In genomic region chr20:23245553-23246128, GRCh38 we compare ENCODE assay signal across 8 cellular contexts.
DNase-seq lines count a peak whose midpoint lies in the region; ATAC-seq, FAIRE-seq and TF ChIP-seq lines count a peak whose summit lies in the region.

No MANE protein-coding gene starts in this region.

- H3K36me3 ChIP-seq in K562 (ENCODE audit: control insufficient read depth, insufficient read depth, low read length), result no peaks in the 10 kb centered on the region
- H3K36me3 ChIP-seq in keratinocyte (ENCODE audit: control insufficient read depth in 2 of 2, extremely low read depth in 1 of 2, insufficient read depth in 2 of 2, low read length in 2 of 2), result no peaks in the 10 kb centered on the region
- no peaks in the 10 kb centered on the region for H3K36me3 ChIP-seq in tibial artery

- WGBS in A549 (ENCODE audit: missing lambda C conversion rate), result 35% methylated on average over 9 of the region's 9 CpGs
- WGBS in K562 (ENCODE audit: insufficient coverage, low coverage, missing lambda C conversion rate), result 20% methylated on average over 4 of the region's 9 CpGs

- dilution Hi-C loops in keratinocyte (cut with MboI; ENCODE audit: extremely low pct_ligation_motif_present, low sequenced_read_pairs), result no loop called here

- peaks cover 8 to 10% of the 10 kb centered on the region in 2 experiments; a peak in 3 of 5 replicates for H3K27me3 ChIP-seq in K562 (ENCODE audit: control insufficient read depth in 2 of 2, insufficient read depth in 2 of 2, low read length in 2 of 2)
- peaks cover 5% of the 10 kb centered on the region for H3K27me3 ChIP-seq in keratinocyte (ENCODE audit: control insufficient read depth, extremely low read depth, insufficient read depth, low read length)
- no peaks in the 10 kb centered on the region for H3K27me3 ChIP-seq in tibial artery

- peak; percentile 71 for TF ChIP-seq CTCF in A549 (IDR thresholded peaks at IDR 0.05)
- peak; percentile 68 to 73 (median 73) for TF ChIP-seq CTCF in K562 (IDR thresholded peaks at IDR 0.05 in 2 of 3, conservative IDR thresholded peaks at IDR 0.05 in 1 of 3; ENCODE audit: insufficient read depth in 2 of 3, low read depth in 1 of 3, low read length in 3 of 3)
- peak; percentile 67 to 86 (median 85) for TF ChIP-seq CTCF in keratinocyte (optimal IDR thresholded peaks at IDR 0.05 in 1 of 3, IDR thresholded peaks at IDR 0.05 in 1 of 3, conservative IDR thresholded peaks at IDR 0.05 in 1 of 3; ENCODE audit: extremely low read depth in 1 of 3, insufficient read depth in 2 of 3, low read length in 3 of 3)
- peak; percentile 24 to 39 for TF ChIP-seq CTCF in tibial artery (IDR thresholded peaks at IDR 0.05)

- DNase-seq in A549 (ENCODE audit: low read depth in 1 of 2, low spot score in 1 of 2) (peak; percentile 65 to 75), NCI-H526 treated with DMSO at 0.1 percent for 48 hours (lab: John Stamatoyannopoulos, UW) (peak; percentile 12), K562 (ENCODE audit: extremely low read depth in 1 of 4, low spot score in 3 of 4) (peak; percentile 49 to 71 (median 58)), keratinocyte (ENCODE audit: low read depth, low spot score) (no peak), tibial artery (peak; percentile 58 to 77), cortex of kidney (lab: John Stamatoyannopoulos, UW) (no peak)

- BruUV-seq in K562 (replicated peaks; lab: Mats Ljungman, UMichigan), result no TSS peak

- H3K27ac ChIP-seq in A549, result peak overlapping the region in 1 of 2 experiments; percentile 34; a peak in 1 of 6 replicates
- no peak overlapping the region for H3K27ac ChIP-seq in K562 (ENCODE audit: extremely low read depth, low read depth, low read length)
- no peak overlapping the region for H3K27ac ChIP-seq in keratinocyte (ENCODE audit: control insufficient read depth, insufficient read depth, low read length)
- H3K27ac ChIP-seq in tibial artery, result no peak overlapping the region

- TF ChIP-seq RAD21 in A549 (conservative IDR thresholded peaks at IDR 0.05 in 1 of 2, IDR thresholded peaks at IDR 0.05 in 1 of 2), result peak; percentile 63 to 64
- TF ChIP-seq RAD21 in K562 (CRISPR knock-in tag; conservative IDR thresholded peaks at IDR 0.05 in 1 of 2, IDR thresholded peaks at IDR 0.05 in 1 of 2), result peak; percentile 41 to 68; a peak in 3 of 4 replicates

- H3K9ac ChIP-seq in K562 (ENCODE audit: insufficient read depth in 1 of 2, low read depth in 2 of 2, low read length in 2 of 2) (no peak overlapping the region), keratinocyte (ENCODE audit: control insufficient read depth, extremely low read depth, insufficient read depth, low read length) (no peak overlapping the region)

- no peaks in the 10 kb centered on the region for H4K20me1 ChIP-seq in K562 (replicated peaks; ENCODE audit: control insufficient read depth, insufficient read depth, low read length)
- no peaks in the 10 kb centered on the region for H4K20me1 ChIP-seq in keratinocyte (ENCODE audit: control insufficient read depth, extremely low read depth, insufficient read depth, low read length)

- H3K4me1 ChIP-seq in A549, result no peaks in the 10 kb centered on the region
- H3K4me1 ChIP-seq in K562 (replicated peaks in 1 of 2; ENCODE audit: control insufficient read depth in 2 of 2, insufficient read depth in 2 of 2, low read length in 2 of 2), result peaks cover 0 to 5% of the 10 kb centered on the region in 2 experiments; a peak in 3 of 5 replicates
- H3K4me1 ChIP-seq in keratinocyte (ENCODE audit: control insufficient read depth, extremely low read depth, insufficient read depth, low read length), result no peaks in the 10 kb centered on the region
- peaks cover 0 to 19% (median 2%) of the 10 kb centered on the region in 4 donors for H3K4me1 ChIP-seq in tibial artery

- TF ChIP-seq EP300 in A549 (IDR thresholded peaks at IDR 0.05), result no peak
- TF ChIP-seq EP300 in K562 (IDR thresholded peaks at IDR 0.05; ENCODE audit: low read length), result no peak

- H3K9me1 ChIP-seq in K562 (ENCODE audit: control insufficient read depth, insufficient read depth, low read length) (no peaks in the 10 kb centered on the region), keratinocyte (ENCODE audit: control insufficient read depth, extremely low read depth, insufficient read depth, low read length) (no peaks in the 10 kb centered on the region)

- no peak for FAIRE-seq in A549 (lab: Jason Lieb, UNC)
- FAIRE-seq in K562 (lab: Jason Lieb, UNC), result peak; percentile 85
- FAIRE-seq in keratinocyte (lab: Jason Lieb, UNC), result no peak

- TF ChIP-seq POLR2A in A549 (IDR thresholded peaks at IDR 0.05; ENCODE audit: low read length), result no peak
- TF ChIP-seq POLR2A in K562 (conservative IDR thresholded peaks at IDR 0.05), result no peak

- intact Hi-C loops in K562 (cut with micrococcal nuclease), result no loop called here
- intact Hi-C loops in tibial artery (cut with DNase I; ENCODE audit: low total_unique reads), result no loop called here

- H2AFZ ChIP-seq in K562 (ENCODE audit: low read depth, low read length) (peak overlapping the region; percentile 22; the same call in 1 of the 2 replicates), keratinocyte (ENCODE audit: control insufficient read depth, low read length) (no peak overlapping the region)

- H3K4me2 ChIP-seq in A549 (no peak overlapping the region), K562 (ENCODE audit: insufficient read depth, low read length) (no peak overlapping the region), keratinocyte (ENCODE audit: control insufficient read depth, extremely low read depth, insufficient read depth, low read depth, low read length) (no peak overlapping the region)

- H3K4me3 ChIP-seq in A549 (no peak overlapping the region), K562 (no peak overlapping the region), keratinocyte (ENCODE audit: control insufficient read depth in 2 of 3, extremely low read depth in 1 of 3, insufficient read depth in 2 of 3, low read depth in 1 of 3, low read length in 3 of 3) (no peak overlapping the region), tibial artery (no peak overlapping the region)

- H3K79me2 ChIP-seq in K562 (ENCODE audit: control insufficient read depth, insufficient read depth, low read length) (no peaks in the 10 kb centered on the region), keratinocyte (ENCODE audit: control insufficient read depth, insufficient read depth, low read length) (no peaks in the 10 kb centered on the region)

- POLR2A ChIA-PET in A549 (lab: Yijun Ruan, JAX) (no interaction called here), K562 (lab: Yijun Ruan, JAX) (no interaction called here)

- in situ Hi-C loops in K562 (cut with MboI), result no loop called here

- peak; percentile 93 to 98 for ATAC-seq in A549
- peak; percentile 92 for ATAC-seq in GM18498 (IDR thresholded peaks at IDR 0.05; ENCODE audit: unreplicated experiment)
- peak; percentile 92 for ATAC-seq in HG02678 (IDR thresholded peaks at IDR 0.05; ENCODE audit: unreplicated experiment)
- peak; percentile 98 for ATAC-seq in K562

- H3K9me3 ChIP-seq in A549 (no peaks in the 10 kb centered on the region), K562 (replicated peaks; ENCODE audit: control insufficient read depth, insufficient read depth, low read depth, low read length) (no peaks in the 10 kb centered on the region), keratinocyte (ENCODE audit: control insufficient read depth, low read depth, low read length) (no peaks in the 10 kb centered on the region), tibial artery (no peaks in the 10 kb centered on the region)

- CTCF ChIA-PET in A549 (lab: Yijun Ruan, JAX), result interaction anchor here (0.7 to 4.5 kb wide), 43 partner anchors 8 to 659 kb away, joined by 3 to 30 read pairs (median 4); no protein-coding TSS in a partner anchor
- CTCF ChIA-PET in K562 (lab: Yijun Ruan, JAX; ENCODE audit: low intra/inter-chr PET ratio), result interaction anchor here (0.7 to 1.4 kb wide), 2 partner anchors 430 to 554 kb away, joined by 4 read pairs; no protein-coding TSS in a partner anchor

TF ChIP-seq in A549, 52 proteins besides CTCF, POLR2A, EP300 and RAD21:
- TF ChIP-seq CHD2 (IDR thresholded peaks at IDR 0.05; ENCODE audit: low read length, partially characterized antibody) (no peak), SMC3 (IDR thresholded peaks at IDR 0.05) (peak; percentile 74)

TF ChIP-seq in K562, 482 proteins besides CTCF, POLR2A, EP300 and RAD21 (continues in another document):
- 0 out of 4 replicates have a peak, but pooled peaks of 1 of the 2 experiments have one; percentile 20 for TF ChIP-seq TRIM24 (IDR thresholded peaks at IDR 0.05)
- TF ChIP-seq CC2D1A (IDR thresholded peaks at IDR 0.05), result peak; percentile 15; the same call in 1 of the 2 replicates
- peak; percentile 92 for TF ChIP-seq HDGF (IDR thresholded peaks at IDR 0.05)
- TF ChIP-seq ELF4 (CRISPR knock-in tag; IDR thresholded peaks at IDR 0.05), result peak; percentile 59
- TF ChIP-seq, protein P1, sequence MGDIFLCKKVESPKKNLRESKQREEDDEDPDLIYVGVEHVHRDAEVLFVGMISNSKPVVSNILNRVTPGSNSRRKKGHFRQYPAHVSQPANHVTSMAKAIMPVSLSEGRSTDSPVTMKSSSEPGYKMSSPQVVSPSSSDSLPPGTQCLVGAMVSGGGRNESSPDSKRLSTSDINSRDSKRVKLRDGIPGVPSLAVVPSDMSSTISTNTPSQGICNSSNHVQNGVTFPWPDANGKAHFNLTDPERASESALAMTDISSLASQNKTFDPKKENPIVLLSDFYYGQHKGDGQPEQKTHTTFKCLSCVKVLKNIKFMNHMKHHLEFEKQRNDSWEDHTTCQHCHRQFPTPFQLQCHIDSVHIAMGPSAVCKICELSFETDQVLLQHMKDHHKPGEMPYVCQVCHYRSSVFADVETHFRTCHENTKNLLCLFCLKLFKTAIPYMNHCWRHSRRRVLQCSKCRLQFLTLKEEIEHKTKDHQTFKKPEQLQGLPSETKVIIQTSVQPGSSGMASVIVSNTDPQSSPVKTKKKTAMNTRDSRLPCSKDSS (IDR thresholded peaks at IDR 0.05; ENCODE audit: low read depth, partially characterized antibody), result peak; percentile 30
- no peak for TF ChIP-seq PHF21A (IDR thresholded peaks at IDR 0.05; ENCODE audit: borderline replicate concordance, low read depth)
- TF ChIP-seq TCFL5 (CRISPR knock-in tag; conservative IDR thresholded peaks at IDR 0.05), result no peak
- TF ChIP-seq RNF2 (IDR thresholded peaks at IDR 0.05), result no peak
- TF ChIP-seq ARNT (IDR thresholded peaks at IDR 0.05), result peak in 1 of 2 experiments; percentile 49; a peak in 1 of 4 replicates
- TF ChIP-seq MCM3 (IDR thresholded peaks at IDR 0.05), result no peak
- TF ChIP-seq SMARCA5 (IDR thresholded peaks at IDR 0.05), result 0 out of 2 replicates have a peak, but pooled peaks have one; percentile 72
- peak in 1 of 2 experiments; percentile 50; a peak in 1 of 4 replicates for TF ChIP-seq RCOR1 (IDR thresholded peaks at IDR 0.05; ENCODE audit: borderline replicate concordance in 1 of 2, low read depth in 2 of 2, low read length in 2 of 2)
- no peak for TF ChIP-seq ZNF77 (CRISPR knock-in tag; IDR thresholded peaks at IDR 0.05)
- TF ChIP-seq LEF1 (IDR thresholded peaks at IDR 0.05), result no peak
- TF ChIP-seq JUND (IDR thresholded peaks at IDR 0.05; ENCODE audit: borderline replicate concordance, low read depth, low read length), result no peak
- peak; percentile 42; the same call in 1 of the 3 replicates for TF ChIP-seq JUND (tag; IDR thresholded peaks at IDR 0.05; ENCODE audit: borderline replicate concordance, low read depth, low read length)
- no peak for TF ChIP-seq PRMT5 (CRISPR knock-in tag; IDR thresholded peaks at IDR 0.05)
- TF ChIP-seq TBL1XR1 (IDR thresholded peaks at IDR 0.05; ENCODE audit: low read length in 2 of 2), result no peak

Comparison
In these comparisons a context has a peak if more than half of its experiments do, and no peak if none do; other contexts are left out.
1. DNase-seq: peak in A549 (2 of 2), NCI-H526 treated with DMSO at 0.1 percent for 48 hours (single experiment), K562 (4 of 4) and tibial artery (2 of 2); none in keratinocyte (single experiment) and cortex of kidney (single experiment).
2. CTCF ChIP-seq: peak in every context shown above with its lines; median percentile 85 in keratinocyte; 73 in K562; 71 in A549; 32 in tibial artery.
3. Of the 35 proteins assayed by ChIP-seq in both K562 and A549: peak only in K562: BHLHE40 and EHMT2; only in A549: none; in both: CTCF, RAD21 and SMC3; in neither: 29; mixed calls (peak in some experiments, not most) for 1.
4. Peak in every context shown above with its lines, with median percentiles within 50 percentile points of each other: ATAC-seq.